ENCODE assay signal across 1 cellular context in genomic region chr9:127898433-127899199, GRCh38.
A peak's percentile ranks its signal among the peaks of the same experiment; 100 is the strongest.
TF ChIP-seq lines count a peak whose summit lies in the region.

No MANE protein-coding gene starts in this region.

TF ChIP-seq in WTC11, 78 proteins besides CTCF, POLR2A, EP300 and RAD21 (continued from another document):
- TF ChIP-seq ATF6 (CRISPR knock-in tag; IDR thresholded peaks at IDR 0.05) (no peak), ZNF396 (CRISPR knock-in tag; IDR thresholded peaks at IDR 0.05; ENCODE audit: borderline replicate concordance) (no peak), ZMAT4 (CRISPR knock-in tag; IDR thresholded peaks at IDR 0.05) (no peak), SOX15 (CRISPR knock-in tag; IDR thresholded peaks at IDR 0.05) (no peak), MXD4 (CRISPR knock-in tag; IDR thresholded peaks at IDR 0.05; ENCODE audit: borderline replicate concordance) (no peak), ZNF263 (CRISPR knock-in tag; IDR thresholded peaks at IDR 0.05; ENCODE audit: low read depth) (peak; percentile 41; the same call in 1 of the 2 replicates), SMAD4 (CRISPR knock-in tag; IDR thresholded peaks at IDR 0.05) (no peak), ZNF281 (CRISPR knock-in tag; IDR thresholded peaks at IDR 0.05) (no peak), ZNF121 (CRISPR knock-in tag; IDR thresholded peaks at IDR 0.05) (no peak), CBFB (CRISPR knock-in tag; IDR thresholded peaks at IDR 0.05; ENCODE audit: low read depth) (no peak), ELF4 (CRISPR knock-in tag; IDR thresholded peaks at IDR 0.05; ENCODE audit: low read depth) (no peak), SP1 (CRISPR knock-in tag; conservative IDR thresholded peaks at IDR 0.05) (no peak), EMX1 (CRISPR knock-in tag; IDR thresholded peaks at IDR 0.05) (no peak), ESRRA (CRISPR knock-in tag; IDR thresholded peaks at IDR 0.05; ENCODE audit: borderline replicate concordance) (no peak), OVOL2 (CRISPR knock-in tag; IDR thresholded peaks at IDR 0.05; ENCODE audit: borderline replicate concordance) (no peak), HMGA2 (CRISPR knock-in tag; IDR thresholded peaks at IDR 0.05) (no peak), NFYB (CRISPR knock-in tag; conservative IDR thresholded peaks at IDR 0.05; ENCODE audit: low read depth) (no peak), ZNF423 (CRISPR knock-in tag; IDR thresholded peaks at IDR 0.05) (no peak; the same call in 1 of the 2 replicates), KAT7 (CRISPR knock-in tag; IDR thresholded peaks at IDR 0.05; ENCODE audit: borderline replicate concordance) (no peak), ZNF317 (CRISPR knock-in tag; IDR thresholded peaks at IDR 0.05; ENCODE audit: borderline replicate concordance, low read depth) (no peak), TCF7 (CRISPR knock-in tag; IDR thresholded peaks at IDR 0.05; ENCODE audit: low read depth) (0 out of 2 replicates have a peak, but pooled peaks have one; percentile 42), FOXJ3 (CRISPR knock-in tag; IDR thresholded peaks at IDR 0.05; ENCODE audit: borderline replicate concordance) (no peak), JUN (CRISPR knock-in tag; IDR thresholded peaks at IDR 0.05) (no peak), CREB1 (CRISPR knock-in tag; IDR thresholded peaks at IDR 0.05) (no peak), GTF2I (CRISPR knock-in tag; conservative IDR thresholded peaks at IDR 0.05) (peak; percentile 97), GABPB1 (CRISPR knock-in tag; IDR thresholded peaks at IDR 0.05) (peak; percentile 41; the same call in 1 of the 2 replicates)
- TF ChIP-seq, protein P1, sequence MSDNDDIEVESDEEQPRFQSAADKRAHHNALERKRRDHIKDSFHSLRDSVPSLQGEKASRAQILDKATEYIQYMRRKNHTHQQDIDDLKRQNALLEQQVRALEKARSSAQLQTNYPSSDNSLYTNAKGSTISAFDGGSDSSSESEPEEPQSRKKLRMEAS (CRISPR knock-in tag; IDR thresholded peaks at IDR 0.05) = peak; percentile 49; the same call in 1 of the 2 replicates
- TF ChIP-seq, protein P2, sequence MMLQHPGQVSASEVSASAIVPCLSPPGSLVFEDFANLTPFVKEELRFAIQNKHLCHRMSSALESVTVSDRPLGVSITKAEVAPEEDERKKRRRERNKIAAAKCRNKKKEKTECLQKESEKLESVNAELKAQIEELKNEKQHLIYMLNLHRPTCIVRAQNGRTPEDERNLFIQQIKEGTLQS (CRISPR knock-in tag; conservative IDR thresholded peaks at IDR 0.05) = no peak
- TF ChIP-seq, protein P3, sequence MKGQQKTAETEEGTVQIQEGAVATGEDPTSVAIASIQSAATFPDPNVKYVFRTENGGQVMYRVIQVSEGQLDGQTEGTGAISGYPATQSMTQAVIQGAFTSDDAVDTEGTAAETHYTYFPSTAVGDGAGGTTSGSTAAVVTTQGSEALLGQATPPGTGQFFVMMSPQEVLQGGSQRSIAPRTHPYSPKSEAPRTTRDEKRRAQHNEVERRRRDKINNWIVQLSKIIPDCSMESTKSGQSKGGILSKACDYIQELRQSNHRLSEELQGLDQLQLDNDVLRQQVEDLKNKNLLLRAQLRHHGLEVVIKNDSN (CRISPR knock-in tag; IDR thresholded peaks at IDR 0.05) = no peak
- TF ChIP-seq, protein P4, sequence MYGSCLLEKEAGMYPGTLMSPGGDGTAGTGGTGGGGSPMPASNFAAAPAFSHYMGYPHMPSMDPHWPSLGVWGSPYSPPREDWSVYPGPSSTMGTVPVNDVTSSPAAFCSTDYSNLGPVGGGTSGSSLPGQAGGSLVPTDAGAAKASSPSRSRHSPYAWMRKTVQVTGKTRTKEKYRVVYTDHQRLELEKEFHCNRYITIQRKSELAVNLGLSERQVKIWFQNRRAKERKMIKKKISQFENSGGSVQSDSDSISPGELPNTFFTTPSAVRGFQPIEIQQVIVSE (CRISPR knock-in tag; IDR thresholded peaks at IDR 0.05; ENCODE audit: borderline replicate concordance) = no peak
- TF ChIP-seq, protein P5, sequence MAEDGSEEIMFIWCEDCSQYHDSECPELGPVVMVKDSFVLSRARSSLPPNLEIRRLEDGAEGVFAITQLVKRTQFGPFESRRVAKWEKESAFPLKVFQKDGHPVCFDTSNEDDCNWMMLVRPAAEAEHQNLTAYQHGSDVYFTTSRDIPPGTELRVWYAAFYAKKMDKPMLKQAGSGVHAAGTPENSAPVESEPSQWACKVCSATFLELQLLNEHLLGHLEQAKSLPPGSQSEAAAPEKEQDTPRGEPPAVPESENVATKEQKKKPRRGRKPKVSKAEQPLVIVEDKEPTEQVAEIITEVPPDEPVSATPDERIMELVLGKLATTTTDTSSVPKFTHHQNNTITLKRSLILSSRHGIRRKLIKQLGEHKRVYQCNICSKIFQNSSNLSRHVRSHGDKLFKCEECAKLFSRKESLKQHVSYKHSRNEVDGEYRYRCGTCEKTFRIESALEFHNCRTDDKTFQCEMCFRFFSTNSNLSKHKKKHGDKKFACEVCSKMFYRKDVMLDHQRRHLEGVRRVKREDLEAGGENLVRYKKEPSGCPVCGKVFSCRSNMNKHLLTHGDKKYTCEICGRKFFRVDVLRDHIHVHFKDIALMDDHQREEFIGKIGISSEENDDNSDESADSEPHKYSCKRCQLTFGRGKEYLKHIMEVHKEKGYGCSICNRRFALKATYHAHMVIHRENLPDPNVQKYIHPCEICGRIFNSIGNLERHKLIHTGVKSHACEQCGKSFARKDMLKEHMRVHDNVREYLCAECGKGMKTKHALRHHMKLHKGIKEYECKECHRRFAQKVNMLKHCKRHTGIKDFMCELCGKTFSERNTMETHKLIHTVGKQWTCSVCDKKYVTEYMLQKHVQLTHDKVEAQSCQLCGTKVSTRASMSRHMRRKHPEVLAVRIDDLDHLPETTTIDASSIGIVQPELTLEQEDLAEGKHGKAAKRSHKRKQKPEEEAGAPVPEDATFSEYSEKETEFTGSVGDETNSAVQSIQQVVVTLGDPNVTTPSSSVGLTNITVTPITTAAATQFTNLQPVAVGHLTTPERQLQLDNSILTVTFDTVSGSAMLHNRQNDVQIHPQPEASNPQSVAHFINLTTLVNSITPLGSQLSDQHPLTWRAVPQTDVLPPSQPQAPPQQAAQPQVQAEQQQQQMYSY (CRISPR knock-in tag; IDR thresholded peaks at IDR 0.05) = no peak
- TF ChIP-seq, protein P6, sequence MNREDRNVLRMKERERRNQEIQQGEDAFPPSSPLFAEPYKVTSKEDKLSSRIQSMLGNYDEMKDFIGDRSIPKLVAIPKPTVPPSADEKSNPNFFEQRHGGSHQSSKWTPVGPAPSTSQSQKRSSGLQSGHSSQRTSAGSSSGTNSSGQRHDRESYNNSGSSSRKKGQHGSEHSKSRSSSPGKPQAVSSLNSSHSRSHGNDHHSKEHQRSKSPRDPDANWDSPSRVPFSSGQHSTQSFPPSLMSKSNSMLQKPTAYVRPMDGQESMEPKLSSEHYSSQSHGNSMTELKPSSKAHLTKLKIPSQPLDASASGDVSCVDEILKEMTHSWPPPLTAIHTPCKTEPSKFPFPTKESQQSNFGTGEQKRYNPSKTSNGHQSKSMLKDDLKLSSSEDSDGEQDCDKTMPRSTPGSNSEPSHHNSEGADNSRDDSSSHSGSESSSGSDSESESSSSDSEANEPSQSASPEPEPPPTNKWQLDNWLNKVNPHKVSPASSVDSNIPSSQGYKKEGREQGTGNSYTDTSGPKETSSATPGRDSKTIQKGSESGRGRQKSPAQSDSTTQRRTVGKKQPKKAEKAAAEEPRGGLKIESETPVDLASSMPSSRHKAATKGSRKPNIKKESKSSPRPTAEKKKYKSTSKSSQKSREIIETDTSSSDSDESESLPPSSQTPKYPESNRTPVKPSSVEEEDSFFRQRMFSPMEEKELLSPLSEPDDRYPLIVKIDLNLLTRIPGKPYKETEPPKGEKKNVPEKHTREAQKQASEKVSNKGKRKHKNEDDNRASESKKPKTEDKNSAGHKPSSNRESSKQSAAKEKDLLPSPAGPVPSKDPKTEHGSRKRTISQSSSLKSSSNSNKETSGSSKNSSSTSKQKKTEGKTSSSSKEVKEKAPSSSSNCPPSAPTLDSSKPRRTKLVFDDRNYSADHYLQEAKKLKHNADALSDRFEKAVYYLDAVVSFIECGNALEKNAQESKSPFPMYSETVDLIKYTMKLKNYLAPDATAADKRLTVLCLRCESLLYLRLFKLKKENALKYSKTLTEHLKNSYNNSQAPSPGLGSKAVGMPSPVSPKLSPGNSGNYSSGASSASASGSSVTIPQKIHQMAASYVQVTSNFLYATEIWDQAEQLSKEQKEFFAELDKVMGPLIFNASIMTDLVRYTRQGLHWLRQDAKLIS (CRISPR knock-in tag; IDR thresholded peaks at IDR 0.05; ENCODE audit: borderline replicate concordance) = no peak
- TF ChIP-seq, protein P7, sequence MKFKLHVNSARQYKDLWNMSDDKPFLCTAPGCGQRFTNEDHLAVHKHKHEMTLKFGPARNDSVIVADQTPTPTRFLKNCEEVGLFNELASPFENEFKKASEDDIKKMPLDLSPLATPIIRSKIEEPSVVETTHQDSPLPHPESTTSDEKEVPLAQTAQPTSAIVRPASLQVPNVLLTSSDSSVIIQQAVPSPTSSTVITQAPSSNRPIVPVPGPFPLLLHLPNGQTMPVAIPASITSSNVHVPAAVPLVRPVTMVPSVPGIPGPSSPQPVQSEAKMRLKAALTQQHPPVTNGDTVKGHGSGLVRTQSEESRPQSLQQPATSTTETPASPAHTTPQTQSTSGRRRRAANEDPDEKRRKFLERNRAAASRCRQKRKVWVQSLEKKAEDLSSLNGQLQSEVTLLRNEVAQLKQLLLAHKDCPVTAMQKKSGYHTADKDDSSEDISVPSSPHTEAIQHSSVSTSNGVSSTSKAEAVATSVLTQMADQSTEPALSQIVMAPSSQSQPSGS (CRISPR knock-in tag; IDR thresholded peaks at IDR 0.05; ENCODE audit: borderline replicate concordance, low read depth) = no peak
- TF ChIP-seq, protein P8, sequence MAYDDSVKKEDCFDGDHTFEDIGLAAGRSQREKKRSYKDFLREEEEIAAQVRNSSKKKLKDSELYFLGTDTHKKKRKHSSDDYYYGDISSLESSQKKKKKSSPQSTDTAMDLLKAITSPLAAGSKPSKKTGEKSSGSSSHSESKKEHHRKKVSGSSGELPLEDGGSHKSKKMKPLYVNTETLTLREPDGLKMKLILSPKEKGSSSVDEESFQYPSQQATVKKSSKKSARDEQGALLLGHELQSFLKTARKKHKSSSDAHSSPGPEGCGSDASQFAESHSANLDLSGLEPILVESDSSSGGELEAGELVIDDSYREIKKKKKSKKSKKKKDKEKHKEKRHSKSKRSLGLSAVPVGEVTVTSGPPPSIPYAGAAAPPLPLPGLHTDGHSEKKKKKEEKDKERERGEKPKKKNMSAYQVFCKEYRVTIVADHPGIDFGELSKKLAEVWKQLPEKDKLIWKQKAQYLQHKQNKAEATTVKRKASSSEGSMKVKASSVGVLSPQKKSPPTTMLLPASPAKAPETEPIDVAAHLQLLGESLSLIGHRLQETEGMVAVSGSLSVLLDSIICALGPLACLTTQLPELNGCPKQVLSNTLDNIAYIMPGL (CRISPR knock-in tag; IDR thresholded peaks at IDR 0.05) = no peak
- TF ChIP-seq, protein P9, sequence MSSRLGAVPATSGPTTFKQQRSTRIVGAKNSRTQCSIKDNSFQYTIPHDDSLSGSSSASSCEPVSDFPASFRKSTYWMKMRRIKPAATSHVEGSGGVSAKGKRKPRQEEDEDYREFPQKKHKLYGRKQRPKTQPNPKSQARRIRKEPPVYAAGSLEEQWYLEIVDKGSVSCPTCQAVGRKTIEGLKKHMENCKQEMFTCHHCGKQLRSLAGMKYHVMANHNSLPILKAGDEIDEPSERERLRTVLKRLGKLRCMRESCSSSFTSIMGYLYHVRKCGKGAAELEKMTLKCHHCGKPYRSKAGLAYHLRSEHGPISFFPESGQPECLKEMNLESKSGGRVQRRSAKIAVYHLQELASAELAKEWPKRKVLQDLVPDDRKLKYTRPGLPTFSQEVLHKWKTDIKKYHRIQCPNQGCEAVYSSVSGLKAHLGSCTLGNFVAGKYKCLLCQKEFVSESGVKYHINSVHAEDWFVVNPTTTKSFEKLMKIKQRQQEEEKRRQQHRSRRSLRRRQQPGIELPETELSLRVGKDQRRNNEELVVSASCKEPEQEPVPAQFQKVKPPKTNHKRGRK (CRISPR knock-in tag; IDR thresholded peaks at IDR 0.05; ENCODE audit: borderline replicate concordance) = no peak
